ENCODE assay signal across 31 cellular contexts in genomic region chr22:48531108-48531507, GRCh38.
"Had no signal": no experiment of that assay in that cellular context is flagged by ENCODE, and none has a peak within 500 bp of the region (broad histone marks: within the 10 kb centered on the region; RNA-seq: fewer than 3 reads in every experiment).

No MANE protein-coding gene starts in this region.

- H3K27ac Mint-ChIP-seq: activated CD4-positive, alpha-beta memory T cell treated with anti-CD3 and anti-CD28 coated beads for 36 hours; activated CD4-positive, alpha-beta T cell treated with anti-CD3 and anti-CD28 coated beads for 36 hours; activated CD4-positive, alpha-beta T cell treated with anti-CD3 and anti-CD28 coated beads, Interleukin-2, amount 10 ng/mL, durations not matched to agents 24 days and 14 days; activated CD8-positive, alpha-beta memory T cell treated with anti-CD3 and anti-CD28 coated beads, Interleukin-2, amount 10 ng/mL, durations not matched to agents 7 days and 5 days; activated CD8-positive, alpha-beta T cell treated with anti-CD3 and anti-CD28 coated beads, Interleukin-2, amount 10 ng/mL, durations not matched to agents 7 days and 5 days; activated naive CD4-positive, alpha-beta T cell treated with anti-CD3 and anti-CD28 coated beads, Interleukin-2, amount 10 ng/mL, durations not matched to agents 7 days and 5 days; activated naive CD4-positive, alpha-beta T cell treated with anti-CD3 and anti-CD28 coated beads, Interleukin-2, amount 50 U/mL, for 72 hours; activated naive CD8-positive, alpha-beta T cell treated with anti-CD3 and anti-CD28 coated beads, Interleukin-2, amount 10 ng/mL, durations not matched to agents 7 days and 5 days; activated T-helper 1 cell treated with anti-CD3 and anti-CD28 coated beads, Interleukin-12 subunit alpha, Interleukin-12 subunit beta, Interleukin-2, Interleukin-4 antibody, amounts not matched to agents 30 ng/mL and 10 ng/mL and 1 ng/mL, durations not matched to agents 14 hours and 24 hours and 36 hours; T-helper 1 cell treated with Interleukin-12 subunit alpha and Interleukin-12 subunit beta and Interleukin-4 antibody, amounts not matched to agents 30 μg/mL and 1 μg/mL, for 36 hours had no signal

- H3K27me3 Mint-ChIP-seq: activated CD4-positive, alpha-beta T cell treated with anti-CD3 and anti-CD28 coated beads for 36 hours; activated CD4-positive, alpha-beta T cell treated with anti-CD3 and anti-CD28 coated beads, Interleukin-2, amount 10 ng/mL, durations not matched to agents 24 days and 14 days; activated CD8-positive, alpha-beta memory T cell treated with anti-CD3 and anti-CD28 coated beads, Interleukin-2, amount 10 ng/mL, durations not matched to agents 7 days and 5 days; activated naive CD4-positive, alpha-beta T cell treated with anti-CD3 and anti-CD28 coated beads, Interleukin-2, amount 10 ng/mL, durations not matched to agents 7 days and 5 days; activated naive CD8-positive, alpha-beta T cell treated with anti-CD3 and anti-CD28 coated beads, Interleukin-2, amount 10 ng/mL, durations not matched to agents 7 days and 5 days had no signal

- H3K4me3 ChIP-seq: ascending aorta, breast epithelium, cardiac muscle cell, colonic mucosa, esophagus muscularis mucosa, gastrocnemius medialis, heart left ventricle had no signal

- H3K27me3 ChIP-seq: ascending aorta, cardiac muscle cell, colonic mucosa, foreskin keratinocyte, gastrocnemius medialis had no signal

- H3K27ac ChIP-seq: ascending aorta, breast epithelium, cardiac muscle cell, colonic mucosa, esophagus muscularis mucosa, foreskin keratinocyte, gastrocnemius medialis, heart left ventricle had no signal

- H3K36me3 Mint-ChIP-seq: activated CD4-positive, alpha-beta memory T cell treated with anti-CD3 and anti-CD28 coated beads for 36 hours; activated CD8-positive, alpha-beta memory T cell treated with anti-CD3 and anti-CD28 coated beads, Interleukin-2, amount 10 ng/mL, durations not matched to agents 7 days and 5 days; activated naive CD4-positive, alpha-beta T cell treated with anti-CD3 and anti-CD28 coated beads, Interleukin-2, amount 10 ng/mL, durations not matched to agents 7 days and 5 days; activated naive CD4-positive, alpha-beta T cell treated with anti-CD3 and anti-CD28 coated beads, Interleukin-2, amount 50 U/mL, for 72 hours; activated naive CD8-positive, alpha-beta T cell treated with anti-CD3 and anti-CD28 coated beads, Interleukin-2, amount 10 ng/mL, durations not matched to agents 7 days and 5 days; brain had no signal

- H3K4me3 Mint-ChIP-seq: activated CD4-positive, alpha-beta memory T cell treated with anti-CD3 and anti-CD28 coated beads for 36 hours; activated CD4-positive, alpha-beta T cell treated with anti-CD3 and anti-CD28 coated beads for 36 hours; activated CD4-positive, alpha-beta T cell treated with anti-CD3 and anti-CD28 coated beads, Interleukin-2, amount 10 ng/mL, durations not matched to agents 24 days and 14 days; activated CD8-positive, alpha-beta memory T cell treated with anti-CD3 and anti-CD28 coated beads, Interleukin-2, amount 10 ng/mL, durations not matched to agents 7 days and 5 days; activated CD8-positive, alpha-beta T cell treated with anti-CD3 and anti-CD28 coated beads, Interleukin-2, amount 10 ng/mL, durations not matched to agents 7 days and 5 days; activated naive CD4-positive, alpha-beta T cell treated with anti-CD3 and anti-CD28 coated beads, Interleukin-2, amount 10 ng/mL, durations not matched to agents 7 days and 5 days; activated naive CD8-positive, alpha-beta T cell treated with anti-CD3 and anti-CD28 coated beads, Interleukin-2, amount 10 ng/mL, durations not matched to agents 7 days and 5 days; activated T-helper 1 cell treated with anti-CD3 and anti-CD28 coated beads, Interleukin-12 subunit alpha, Interleukin-12 subunit beta, Interleukin-2, Interleukin-4 antibody, amounts not matched to agents 30 ng/mL and 10 ng/mL and 1 ng/mL, durations not matched to agents 14 hours and 24 hours and 36 hours; brain; T-helper 1 cell treated with Interleukin-12 subunit alpha and Interleukin-12 subunit beta and Interleukin-4 antibody, amounts not matched to agents 30 μg/mL and 1 μg/mL, for 36 hours had no signal

- DNase-seq: activated CD4-positive, alpha-beta memory T cell treated with anti-CD3 and anti-CD28 coated beads for 36 hours; activated CD4-positive, alpha-beta T cell treated with anti-CD3 and anti-CD28 coated beads for 36 hours; activated CD4-positive, alpha-beta T cell treated with anti-CD3 and anti-CD28 coated beads, Interleukin-2, amount 10 ng/mL, durations not matched to agents 24 days and 14 days; activated CD4-positive, CD25-positive, alpha-beta regulatory T cell; activated CD4-positive, CD25-positive, alpha-beta regulatory T cell treated with anti-CD3 and anti-CD28 coated beads, Interleukin-2, amount 50 U/mL, for 72 hours; activated CD8-positive, alpha-beta memory T cell treated with anti-CD3 and anti-CD28 coated beads, Interleukin-2, amount 10 ng/mL, durations not matched to agents 7 days and 5 days; activated CD8-positive, alpha-beta memory T cell treated with anti-CD3 and anti-CD28 coated beads, Interleukin-2, amount 50 U/mL, for 4 hours; activated CD8-positive, alpha-beta T cell treated with anti-CD3 and anti-CD28 coated beads, Interleukin-2, amount 10 ng/mL, durations not matched to agents 7 days and 5 days; activated gamma-delta T cell; activated naive CD4-positive, alpha-beta T cell; activated naive CD4-positive, alpha-beta T cell treated with anti-CD3 and anti-CD28 coated beads, Interleukin-2, amount 10 ng/mL, durations not matched to agents 7 days and 5 days; activated naive CD8-positive, alpha-beta T cell treated with anti-CD3 and anti-CD28 coated beads, Interleukin-2, amount 10 ng/mL, durations not matched to agents 7 days and 5 days; activated T-cell treated with anti-CD3 and anti-CD28 coated beads, Interleukin-2, amount 50 U/mL, for 1 hour; activated T-cell treated with anti-CD3 and anti-CD28 coated beads, Interleukin-2, amount 50 U/mL, for 48 hours; central memory CD4-positive, alpha-beta T cell; cerebellar nuclear complex; colonic mucosa; effector CD8-positive, alpha-beta T cell; foreskin keratinocyte; gastrocnemius medialis; glutamatergic neuron; heart left ventricle; T1000 had no signal

- H3K9me3 ChIP-seq: ascending aorta, breast epithelium, colonic mucosa, esophagus muscularis mucosa, gastrocnemius medialis, heart left ventricle had no signal

- H3K4me1 Mint-ChIP-seq: activated CD4-positive, alpha-beta T cell treated with anti-CD3 and anti-CD28 coated beads for 36 hours; activated CD4-positive, alpha-beta T cell treated with anti-CD3 and anti-CD28 coated beads, Interleukin-2, amount 10 ng/mL, durations not matched to agents 24 days and 14 days; activated CD8-positive, alpha-beta memory T cell treated with anti-CD3 and anti-CD28 coated beads, Interleukin-2, amount 10 ng/mL, durations not matched to agents 7 days and 5 days; activated naive CD4-positive, alpha-beta T cell treated with anti-CD3 and anti-CD28 coated beads, Interleukin-2, amount 10 ng/mL, durations not matched to agents 7 days and 5 days; activated naive CD8-positive, alpha-beta T cell treated with anti-CD3 and anti-CD28 coated beads, Interleukin-2, amount 10 ng/mL, durations not matched to agents 7 days and 5 days had no signal

- H3K9me3 Mint-ChIP-seq: activated CD4-positive, alpha-beta memory T cell treated with anti-CD3 and anti-CD28 coated beads for 36 hours; activated CD4-positive, alpha-beta T cell treated with anti-CD3 and anti-CD28 coated beads, Interleukin-2, amount 10 ng/mL, durations not matched to agents 24 days and 14 days; activated naive CD4-positive, alpha-beta T cell treated with anti-CD3 and anti-CD28 coated beads, Interleukin-2, amount 10 ng/mL, durations not matched to agents 7 days and 5 days; activated naive CD4-positive, alpha-beta T cell treated with anti-CD3 and anti-CD28 coated beads, Interleukin-2, amount 50 U/mL, for 72 hours; activated naive CD8-positive, alpha-beta T cell treated with anti-CD3 and anti-CD28 coated beads, Interleukin-2, amount 10 ng/mL, durations not matched to agents 7 days and 5 days; activated T-helper 1 cell treated with anti-CD3 and anti-CD28 coated beads, Interleukin-12 subunit alpha, Interleukin-12 subunit beta, Interleukin-2, Interleukin-4 antibody, amounts not matched to agents 30 ng/mL and 10 ng/mL and 1 ng/mL, durations not matched to agents 14 hours and 24 hours and 36 hours; brain; T-helper 1 cell treated with Interleukin-12 subunit alpha and Interleukin-12 subunit beta and Interleukin-4 antibody, amounts not matched to agents 30 μg/mL and 1 μg/mL, for 36 hours had no signal

- H3K4me1 ChIP-seq: ascending aorta, breast epithelium, colonic mucosa, esophagus muscularis mucosa, foreskin keratinocyte, gastrocnemius medialis, heart left ventricle had no signal

- H3K36me3 ChIP-seq: ascending aorta, breast epithelium, cardiac muscle cell, colonic mucosa, esophagus muscularis mucosa, gastrocnemius medialis, heart left ventricle had no signal

- ATAC-seq: activated CD4-positive, alpha-beta T cell treated with anti-CD3 and anti-CD28 coated beads for 36 hours; activated CD8-positive, alpha-beta memory T cell treated with anti-CD3 and anti-CD28 coated beads, Interleukin-2, amount 10 ng/mL, durations not matched to agents 7 days and 5 days; activated CD8-positive, alpha-beta T cell treated with anti-CD3 and anti-CD28 coated beads, Interleukin-2, amount 10 ng/mL, durations not matched to agents 7 days and 5 days; activated naive CD4-positive, alpha-beta T cell treated with anti-CD3 and anti-CD28 coated beads, Interleukin-2, amount 50 U/mL, for 72 hours; foreskin keratinocyte; gastrocnemius medialis; heart left ventricle had no signal
